10 cellular contexts compared by ENCODE assay signal in the genomic region with DNA sequence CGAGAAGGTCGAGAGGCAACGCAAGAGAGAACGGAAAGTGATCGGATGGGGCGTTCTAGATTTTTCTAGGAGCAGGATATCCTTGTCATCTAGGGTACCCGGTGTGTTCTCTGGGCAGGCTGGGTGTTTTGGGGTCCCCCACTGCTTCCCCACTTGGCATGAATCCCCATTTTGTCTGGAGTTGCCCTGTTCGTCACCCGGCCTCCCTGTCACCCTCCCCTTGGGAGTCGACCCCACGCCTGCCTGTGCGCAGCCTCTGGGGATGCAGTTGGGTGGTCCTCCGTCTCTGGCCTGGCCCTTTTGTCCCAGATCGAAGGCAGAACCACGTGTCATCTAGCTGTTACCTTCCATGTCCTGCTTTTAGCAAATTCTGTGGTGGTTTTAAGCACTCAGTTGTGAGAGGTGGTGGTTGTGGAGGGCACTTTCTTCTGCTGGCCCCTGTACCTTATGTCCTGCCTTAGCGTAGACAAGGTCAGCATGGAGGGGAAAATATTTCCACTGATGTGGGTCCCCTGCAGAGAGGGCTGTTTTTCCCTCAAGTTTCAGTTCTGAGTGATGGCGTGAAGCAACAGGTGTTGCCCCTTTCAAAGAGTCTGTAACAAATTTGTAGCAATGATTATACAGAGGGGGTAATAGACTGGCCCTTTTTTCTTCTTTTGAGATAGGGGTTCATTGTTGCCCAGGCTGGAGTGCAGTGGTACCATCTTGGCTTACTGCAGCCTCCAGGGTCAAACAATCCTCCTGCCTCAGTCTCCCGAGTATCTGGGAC. TPM values are rescaled to one million over a fixed set of nuclear protein-coding genes. Genes with fewer than 3 reads are reported as not detected.
"Had no signal": no experiment of that assay in that cellular context is flagged by ENCODE, and none has a peak within 500 bp of the region (broad histone marks: within the 10 kb centered on the region; RNA-seq: fewer than 3 reads in every experiment).

No MANE protein-coding gene starts in this region.

- H3K27me3 ChIP-seq: brain microvascular endothelial cell, cardiac muscle cell had no signal

- DNase-seq: NCI-H1436 treated with DMSO at 0.1 percent for 48 hours, T-helper 17 cell, T-helper 9 cell had no signal

- H3K9me3 Mint-ChIP-seq: activated B cell treated with CpG ODN at 0.5 μM for 24 hours; activated CD4-positive, alpha-beta memory T cell treated with anti-CD3 and anti-CD28 coated beads, Interleukin-2, amount 10 ng/mL, durations not matched to agents 7 days and 5 days; activated T-helper 2 cell treated with anti-CD3 and anti-CD28 coated beads, Interferon-gamma antibody, Interleukin-2, Interleukin-4, amounts not matched to agents 10 μg/mL and 5 μg/mL and 100 μg/mL, durations not matched to agents 14 hours and 24 hours and 36 hours had no signal

- H3K27ac ChIP-seq: brain microvascular endothelial cell, cardiac muscle cell had no signal

- H3K36me3 ChIP-seq: brain microvascular endothelial cell, cardiac muscle cell had no signal

- H3K4me1 Mint-ChIP-seq: activated B cell treated with CpG ODN at 0.5 μM for 24 hours had no signal

- H3K27ac Mint-ChIP-seq: activated B cell treated with CpG ODN at 0.5 μM for 24 hours; activated CD4-positive, alpha-beta memory T cell treated with anti-CD3 and anti-CD28 coated beads, Interleukin-2, amount 10 ng/mL, durations not matched to agents 7 days and 5 days; activated naive CD8-positive, alpha-beta T cell; activated T-helper 2 cell treated with anti-CD3 and anti-CD28 coated beads, Interferon-gamma antibody, Interleukin-2, Interleukin-4, amounts not matched to agents 10 μg/mL and 5 μg/mL and 100 μg/mL, durations not matched to agents 14 hours and 24 hours and 36 hours; T-helper 17 cell had no signal

- H3K4me3 Mint-ChIP-seq: activated B cell treated with CpG ODN at 0.5 μM for 24 hours; activated CD4-positive, alpha-beta memory T cell treated with anti-CD3 and anti-CD28 coated beads, Interleukin-2, amount 10 ng/mL, durations not matched to agents 7 days and 5 days; activated naive CD8-positive, alpha-beta T cell; T-helper 17 cell had no signal

- H3K4me3 ChIP-seq: cardiac muscle cell had no signal

- H3K27me3 Mint-ChIP-seq: activated B cell treated with CpG ODN at 0.5 μM for 24 hours; activated CD4-positive, alpha-beta memory T cell treated with anti-CD3 and anti-CD28 coated beads, Interleukin-2, amount 10 ng/mL, durations not matched to agents 7 days and 5 days; activated naive CD8-positive, alpha-beta T cell; T-helper 17 cell had no signal

RNA-seq across cellular contexts. Expression of gene CLDN14, which starts 59.2 kb away (rescaled TPM):
- total RNA-seq: activated CD4-positive, alpha-beta memory T cell treated with anti-CD3 and anti-CD28 coated beads, Interleukin-2, amount 10 ng/mL, durations not matched to agents 7 days and 5 days; activated CD8-positive, alpha-beta memory T cell treated with anti-CD3 and anti-CD28 coated beads for 36 hours; activated T-helper 2 cell treated with anti-CD3 and anti-CD28 coated beads, Interferon-gamma antibody, Interleukin-2, Interleukin-4, amounts not matched to agents 10 μg/mL and 5 μg/mL and 100 μg/mL, durations not matched to agents 14 hours and 24 hours and 36 hours; cardiac muscle cell; T-helper 17 cell had no signal
- polyA plus RNA-seq: cardiac muscle cell had no signal
